In the genomic region with DNA sequence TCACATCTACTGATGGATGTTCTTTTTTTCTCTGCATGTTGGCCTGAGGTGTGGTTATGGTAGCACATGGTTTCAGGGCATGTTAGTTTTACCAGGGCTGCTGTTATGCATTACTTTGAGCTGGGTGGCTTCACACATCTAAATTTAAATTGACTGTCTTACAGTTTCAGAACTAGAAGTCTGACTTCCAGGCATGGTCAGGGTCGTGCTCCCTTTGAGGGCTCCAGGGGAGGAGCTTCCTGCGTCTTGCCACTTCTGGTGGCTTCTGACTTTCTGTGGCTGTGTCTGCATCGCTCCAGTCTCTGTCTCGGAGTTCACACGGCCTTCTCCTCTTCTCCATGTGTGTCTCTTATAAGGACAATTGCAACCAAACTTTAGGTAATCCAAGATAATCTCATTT, we compare ENCODE assay signal across 18 cellular contexts.
DNase-seq lines count a peak whose midpoint lies in the region; ATAC-seq and TF ChIP-seq lines count a peak whose summit lies in the region.
"Had no signal": no experiment of that assay in that cellular context is flagged by ENCODE, and none has a peak within 500 bp of the region (broad histone marks: within the 10 kb centered on the region; RNA-seq: fewer than 3 reads in every experiment).

No MANE protein-coding gene starts in this region.

- no peaks in the 10 kb centered on the region for H3K9me2 ChIP-seq in MM.1S (replicated peaks; ENCODE audit: insufficient read depth, low read length)

- no peaks in the 10 kb centered on the region for H3K36me3 ChIP-seq in MM.1S (replicated peaks; ENCODE audit: insufficient read depth, low read length)
- H3K36me3 ChIP-seq: BLaER1 treated with 17β-estradiol and CSF1 and Interleukin-3, amounts not matched to agents 10 nM and 100 nM had no signal

- H3K36me3 Mint-ChIP-seq in activated T-cell treated with anti-CD3 and anti-CD28 coated beads, Interleukin-2, amount 50 U/mL, for 24 hours (ENCODE audit: low read depth): no peaks in the 10 kb centered on the region
- H3K36me3 Mint-ChIP-seq: CD8-positive, alpha-beta T cell had no signal

- no peak overlapping the region for H3K4me3 Mint-ChIP-seq in activated T-cell treated with anti-CD3 and anti-CD28 coated beads, Interleukin-2, amount 50 U/mL, for 24 hours
- H3K4me3 Mint-ChIP-seq: B cell; CD4-positive, alpha-beta T cell; CD8-positive, alpha-beta T cell had no signal

- H3K27ac Mint-ChIP-seq in activated T-cell treated with anti-CD3 and anti-CD28 coated beads, Interleukin-2, amount 50 U/mL, for 24 hours: no peak overlapping the region
- H3K27ac Mint-ChIP-seq: B cell; CD4-positive, alpha-beta T cell; CD8-positive, alpha-beta T cell had no signal

- no peak overlapping the region for H2AFZ ChIP-seq in MM.1S (ENCODE audit: low read length)

- DNase-seq in GM12865 (ENCODE audit: low read depth): peak; percentile 22
- peak; percentile 81 for DNase-seq in MM.1S
- peak; percentile 5 for DNase-seq in SK-N-DZ (ENCODE audit: low spot score)
- DNase-seq in activated T-cell treated with anti-CD3 and anti-CD28 coated beads, Interleukin-2, amount 50 U/mL, for 24 hours: no peak
- DNase-seq: AML-193; Caco-2; Calu3; CD4-positive, alpha-beta T cell; CD8-positive, alpha-beta T cell; DMS79 treated with DMSO at 0.1 percent for 48 hours; GF-D8 had no signal

- H3K79me2 ChIP-seq in MM.1S (ENCODE audit: low read length): no peaks in the 10 kb centered on the region

- H3K27ac ChIP-seq in MM.1S (ENCODE audit: low read length): peak overlapping the region; percentile 13; the same call in 1 of the 2 replicates
- H3K27ac ChIP-seq: 22Rv1, A549, C4-2B had no signal

- no peak overlapping the region for H3K9ac ChIP-seq in MM.1S (ENCODE audit: low read length)
- H3K9ac ChIP-seq: BLaER1 treated with 17β-estradiol and CSF1 and Interleukin-3, amounts not matched to agents 10 nM and 100 nM had no signal

- peaks cover 32% of the 10 kb centered on the region for H3K27me3 Mint-ChIP-seq in activated T-cell treated with anti-CD3 and anti-CD28 coated beads, Interleukin-2, amount 50 U/mL, for 24 hours

- H3F3A ChIP-seq in MM.1S (ENCODE audit: insufficient read depth, low read length): no peaks in the 10 kb centered on the region

- H3K4me3 ChIP-seq in GM12865 (ENCODE audit: low read depth, low read length) (no peak overlapping the region), MM.1S (ENCODE audit: low read length) (no peak overlapping the region)
- H3K4me3 ChIP-seq: A549; BLaER1 treated with 17β-estradiol and CSF1 and Interleukin-3, amounts not matched to agents 10 nM and 100 nM; GM12878 had no signal

- peaks cover 5% of the 10 kb centered on the region; the same call in 1 of the 2 replicates for H3K9me3 ChIP-seq in MM.1S (replicated peaks; ENCODE audit: insufficient read depth, low read length)
- H3K9me3 ChIP-seq: A549, Caco-2 had no signal

- no peaks in the 10 kb centered on the region for H3K27me3 ChIP-seq in MM.1S (replicated peaks; ENCODE audit: insufficient read depth, low read length)
- H3K27me3 ChIP-seq: BLaER1 treated with 17β-estradiol and CSF1 and Interleukin-3, amounts not matched to agents 10 nM and 100 nM had no signal

- no peaks in the 10 kb centered on the region for H4K20me1 ChIP-seq in MM.1S (ENCODE audit: insufficient read depth, low read length)
- H4K20me1 ChIP-seq: BLaER1 treated with 17β-estradiol and CSF1 and Interleukin-3, amounts not matched to agents 10 nM and 100 nM had no signal

- no peaks in the 10 kb centered on the region for H3K4me1 Mint-ChIP-seq in activated T-cell treated with anti-CD3 and anti-CD28 coated beads, Interleukin-2, amount 50 U/mL, for 24 hours (ENCODE audit: low read depth)
- H3K4me1 Mint-ChIP-seq: B cell had no signal

- peaks cover 20% of the 10 kb centered on the region for H3K4me1 ChIP-seq in MM.1S (ENCODE audit: low read length)
- H3K4me1 ChIP-seq: A549, Caco-2 had no signal

- H3K4me2 ChIP-seq in MM.1S (ENCODE audit: low read depth, low read length): peak overlapping the region; percentile 15
- H3K4me2 ChIP-seq: A549 had no signal

- no peak for ATAC-seq in GM21423 (IDR thresholded peaks at IDR 0.05; ENCODE audit: unreplicated experiment)
- ATAC-seq: A549; CD8-positive, alpha-beta T cell; GM12878 had no signal

- no peak for TF ChIP-seq CTCF in GM12865 (IDR thresholded peaks at IDR 0.05; ENCODE audit: insufficient read depth, low read depth, low read length, missing control alignments)
- no peak for TF ChIP-seq CTCF in MM.1S (IDR thresholded peaks at IDR 0.05; ENCODE audit: low read length)

- no peaks in the 10 kb centered on the region for H3K9me3 Mint-ChIP-seq in activated T-cell treated with anti-CD3 and anti-CD28 coated beads, Interleukin-2, amount 50 U/mL, for 24 hours
- H3K9me3 Mint-ChIP-seq: CD4-positive, alpha-beta T cell had no signal
